Comparison of ENCODE assay signal across 12 cellular contexts in the genomic region with DNA sequence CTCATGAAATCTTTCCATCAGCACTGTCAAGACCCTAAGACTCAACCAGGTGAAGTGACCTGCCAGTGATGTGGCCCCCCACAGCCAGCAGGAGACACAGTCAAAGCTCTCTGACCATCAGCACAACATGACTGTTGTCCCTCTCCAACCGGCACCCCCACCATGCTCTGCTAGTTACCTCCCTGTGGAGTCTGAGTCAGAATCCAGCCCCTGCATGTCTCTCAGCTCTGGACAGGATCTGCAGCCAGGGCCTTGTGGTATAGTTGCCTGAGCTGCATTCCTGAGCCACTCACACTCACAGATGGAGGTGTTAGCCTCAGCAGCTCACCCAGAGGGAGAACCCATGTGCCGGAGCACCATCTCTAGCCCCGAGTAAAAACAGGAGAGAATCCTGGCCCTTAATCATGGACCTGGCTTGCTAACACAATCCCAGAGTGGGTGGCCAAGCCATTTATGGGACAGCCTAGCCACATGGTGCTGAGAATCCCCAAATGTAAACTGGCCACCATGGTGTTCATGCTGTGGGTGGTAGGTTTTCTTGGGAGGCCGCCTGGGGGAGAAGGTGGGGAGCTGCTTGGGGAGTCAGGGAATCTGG.
DNase-seq lines count a peak whose midpoint lies in the region; ATAC-seq, FAIRE-seq and TF ChIP-seq lines count a peak whose summit lies in the region.
"Had no signal": no experiment of that assay in that cellular context is flagged by ENCODE, and none has a peak within 500 bp of the region (broad histone marks: within the 10 kb centered on the region; RNA-seq: fewer than 3 reads in every experiment).

No MANE protein-coding gene starts in this region.

- peak; percentile 55 for DNase-seq in GM04504 (ENCODE audit: low read depth)
- DNase-seq in LHCN-M2 (ENCODE audit: low read depth): peak; percentile 47
- peak; percentile 64 for DNase-seq in endodermal cell
- DNase-seq in non-pigmented ciliary epithelial cell (ENCODE audit: low read depth): peak; percentile 75
- no peak for DNase-seq in activated T-cell treated with anti-CD3 and anti-CD28 coated beads for 4 hours
- no peak for DNase-seq in GM19239 (ENCODE audit: insufficient read length, low spot score)
- no peak for DNase-seq in DMS114 treated with DMSO at 0.1 percent for 48 hours (lab: John Stamatoyannopoulos, UW; ENCODE audit: unreplicated experiment)
- DNase-seq: Calu3, NCI-H1930, right lobe of liver had no signal

- peaks cover 6% of the 10 kb centered on the region for H3K4me1 Mint-ChIP-seq in endodermal cell

- ATAC-seq in gastroesophageal sphincter: no peak
- ATAC-seq: right lobe of liver had no signal

- H3K36me3 ChIP-seq in endodermal cell (ENCODE audit: control insufficient read depth, insufficient read depth, low read length) (no peaks in the 10 kb centered on the region), gastroesophageal sphincter (no peaks in the 10 kb centered on the region)
- H3K36me3 ChIP-seq: right lobe of liver had no signal

- no peak overlapping the region for H3K27ac Mint-ChIP-seq in endodermal cell
- H3K27ac Mint-ChIP-seq: T-helper 2 cell treated with Interferon-gamma antibody and Interleukin-4, amounts not matched to agents 5 μg/mL and 100 μg/mL, for 36 hours had no signal

- TF ChIP-seq POLR2A in gastroesophageal sphincter (IDR thresholded peaks at IDR 0.05): no peak

- no peak for FAIRE-seq in GM19239 (lab: Jason Lieb, UNC)

- no peaks in the 10 kb centered on the region for H3K4me1 ChIP-seq in endodermal cell (ENCODE audit: control insufficient read depth, insufficient read depth, low read length)
- H3K4me1 ChIP-seq in gastroesophageal sphincter: no peaks in the 10 kb centered on the region
- H3K4me1 ChIP-seq: right lobe of liver had no signal

- H3K9me3 Mint-ChIP-seq in endodermal cell: no peaks in the 10 kb centered on the region
- H3K9me3 Mint-ChIP-seq: T-helper 2 cell treated with Interferon-gamma antibody and Interleukin-4, amounts not matched to agents 5 μg/mL and 100 μg/mL, for 36 hours had no signal

- no peaks in the 10 kb centered on the region for H3K9me3 ChIP-seq in endodermal cell (ENCODE audit: control insufficient read depth, low read length)
- no peaks in the 10 kb centered on the region for H3K9me3 ChIP-seq in gastroesophageal sphincter
- H3K9me3 ChIP-seq: right lobe of liver had no signal

- no peak overlapping the region for H3K9ac ChIP-seq in endodermal cell (ENCODE audit: extremely low read depth, low read length, poor library complexity, severe bottlenecking)

- H3K4me3 Mint-ChIP-seq in endodermal cell: no peak overlapping the region
- H3K4me3 Mint-ChIP-seq: T-helper 2 cell treated with Interferon-gamma antibody and Interleukin-4, amounts not matched to agents 5 μg/mL and 100 μg/mL, for 36 hours had no signal

- H3K27ac ChIP-seq in endodermal cell (ENCODE audit: low read depth, low read length) (no peak overlapping the region), gastroesophageal sphincter (no peak overlapping the region)
- H3K27ac ChIP-seq: right lobe of liver had no signal

- H3K4me3 ChIP-seq in endodermal cell (ENCODE audit: low read length): no peak overlapping the region
- no peak overlapping the region for H3K4me3 ChIP-seq in gastroesophageal sphincter
- H3K4me3 ChIP-seq: right lobe of liver had no signal

- TF ChIP-seq CTCF in endodermal cell (conservative IDR thresholded peaks at IDR 0.05) (no peak), gastroesophageal sphincter (IDR thresholded peaks at IDR 0.05) (no peak)

- H3K27me3 Mint-ChIP-seq in endodermal cell (ENCODE audit: insufficient read depth): peaks cover 54% of the 10 kb centered on the region

- no peaks in the 10 kb centered on the region for H3K36me3 Mint-ChIP-seq in endodermal cell (ENCODE audit: low read depth)

- WGBS in endodermal cell (ENCODE audit: insufficient coverage in 1 of 2, insufficient read length in 1 of 2), 2 experiments: 86 to 90% methylated on average over 2 to 4 of the region's 4 CpGs
- 90% methylated on average over 2 of the region's 4 CpGs; no CpG with 5 or more reads in 1 of the 2 donors for WGBS in gastroesophageal sphincter (ENCODE audit: low coverage in 1 of 2), 2 donors

- no peak for TF ChIP-seq EP300 in gastroesophageal sphincter (IDR thresholded peaks at IDR 0.05)

- H3K27me3 ChIP-seq in endodermal cell (ENCODE audit: control insufficient read depth, insufficient read depth, low read length, poor library complexity, severe bottlenecking) (peaks cover 71% of the 10 kb centered on the region), gastroesophageal sphincter (no peaks in the 10 kb centered on the region)
- H3K27me3 ChIP-seq: right lobe of liver had no signal

Comparison
In these comparisons a context has a peak if more than half of its experiments do, and no peak if none do; other contexts are left out.
1. DNase-seq: peak in GM04504 (single experiment), LHCN-M2 (single experiment), endodermal cell (single experiment) and non-pigmented ciliary epithelial cell (single experiment); none in activated T-cell treated with anti-CD3 and anti-CD28 coated beads for 4 hours (single experiment), GM19239 (single experiment) and DMS114 treated with DMSO at 0.1 percent for 48 hours (single experiment).